Comparison of ENCODE assay signal across 1 cellular context in the genomic region with DNA sequence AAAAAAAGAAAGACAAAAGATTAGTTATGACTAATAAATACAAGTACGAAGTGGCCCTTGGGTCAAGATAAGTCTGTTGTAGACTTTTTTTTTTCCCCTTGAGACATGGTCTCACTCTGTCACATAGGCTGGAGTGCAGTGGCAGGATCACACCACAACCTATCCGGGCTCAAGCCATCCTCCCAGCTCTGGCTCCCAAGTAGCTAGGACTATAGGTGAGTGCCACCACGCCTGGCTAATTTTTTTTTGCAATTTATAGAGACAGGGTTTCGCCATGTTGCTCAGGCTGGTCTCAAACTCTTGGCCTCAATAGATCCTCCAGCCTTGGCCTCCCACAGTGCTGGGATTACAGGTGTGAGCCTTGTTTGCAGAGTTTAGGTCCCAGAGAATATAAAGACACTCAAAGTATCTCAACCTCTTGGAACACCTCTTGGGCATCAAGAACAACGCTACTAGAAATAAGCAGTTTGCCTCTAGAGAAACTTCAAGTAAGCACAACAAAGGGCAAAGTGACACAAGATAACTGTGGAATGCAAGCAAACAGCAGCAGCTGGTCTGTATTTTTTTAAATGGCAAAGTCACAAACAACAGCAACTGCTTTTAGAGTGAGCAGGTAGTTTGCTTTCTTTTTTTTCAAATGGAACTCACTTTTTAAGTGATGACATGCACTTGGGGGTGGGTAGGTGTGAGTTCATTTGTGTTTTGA.
TF ChIP-seq lines count a peak whose summit lies in the region.

No MANE protein-coding gene starts in this region.

TF ChIP-seq in H1, 55 proteins besides CTCF, POLR2A, EP300 and RAD21:
- no peak for TF ChIP-seq SUZ12 (IDR thresholded peaks at IDR 0.05; ENCODE audit: low read length)
- no peak for TF ChIP-seq CBX8 (IDR thresholded peaks at IDR 0.05; ENCODE audit: borderline replicate concordance, low read depth, low read length)
- TF ChIP-seq TAF7 (optimal IDR thresholded peaks at IDR 0.05; ENCODE audit: borderline replicate concordance, low read depth, low read length), result no peak
- no peak for TF ChIP-seq BRCA1 (IDR thresholded peaks at IDR 0.05; ENCODE audit: low read depth, low read length)
- TF ChIP-seq ASH2L (IDR thresholded peaks at IDR 0.05; ENCODE audit: low read length), result no peak
- no peak for TF ChIP-seq BCL11A (IDR thresholded peaks at IDR 0.05; ENCODE audit: low read depth in 2 of 2, low read length in 2 of 2)
- TF ChIP-seq SP2 (IDR thresholded peaks at IDR 0.05; ENCODE audit: low read length), result no peak
- TF ChIP-seq KDM5A (IDR thresholded peaks at IDR 0.05; ENCODE audit: low read length), result no peak
